Comparison of ENCODE assay signal across 11 cellular contexts in the genomic region with DNA sequence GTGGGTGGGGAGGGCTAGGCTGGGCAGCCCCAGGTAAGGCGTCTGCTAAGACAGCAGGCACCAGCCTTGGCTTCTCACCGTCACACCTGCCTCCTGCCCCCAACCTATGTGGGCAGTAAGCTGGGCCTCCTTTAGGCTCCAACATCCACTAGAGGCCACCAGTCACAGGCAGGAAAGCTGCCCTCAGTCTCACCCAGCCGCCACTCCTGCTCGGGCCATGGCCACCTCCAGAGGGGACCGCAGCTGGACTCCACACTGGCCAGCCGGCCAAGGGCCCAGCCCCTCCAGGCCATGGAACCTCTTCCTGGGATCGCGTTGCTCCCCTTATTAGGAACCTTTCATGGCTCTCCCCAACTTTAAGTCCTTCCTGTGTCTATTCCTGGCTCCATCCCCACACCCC.
DNase-seq lines count a peak whose midpoint lies in the region; ATAC-seq and TF ChIP-seq lines count a peak whose summit lies in the region.
"Had no signal": no experiment of that assay in that cellular context is flagged by ENCODE, and none has a peak within 500 bp of the region (broad histone marks: within the 10 kb centered on the region; RNA-seq: fewer than 3 reads in every experiment).

No MANE protein-coding gene starts in this region.

- TF ChIP-seq POLR2A in sigmoid colon (IDR thresholded peaks at IDR 0.05) = no peak

- H4K20me1 ChIP-seq in OCI-LY7 (ENCODE audit: insufficient read depth, low read length) = no peaks in the 10 kb centered on the region

- in situ Hi-C loops in G401 (cut with HindIII; ENCODE audit: low sequenced_read_pairs) = no loop called here

- ATAC-seq in left ventricle myocardium superior = peak; percentile 13
- no peak for ATAC-seq in GM18519 (IDR thresholded peaks at IDR 0.05; ENCODE audit: low FRiP score, unreplicated experiment)
- ATAC-seq in HG03039 (IDR thresholded peaks at IDR 0.05; ENCODE audit: unreplicated experiment) = no peak

- POLR2A ChIA-PET in OCI-LY7 (lab: Charles Lee) = interaction anchor here (1.5 kb wide), 1 partner anchor 24 kb away, joined by 4 read pairs; no protein-coding TSS in a partner anchor

- peaks cover 0 to 90% (median 85%) of the 10 kb centered on the region in 4 donors for H3K4me1 ChIP-seq in sigmoid colon
- peaks cover 17% of the 10 kb centered on the region for H3K4me1 ChIP-seq in OCI-LY7 (ENCODE audit: insufficient read depth, low read length, poor library complexity, severe bottlenecking)

- H3K4me2 ChIP-seq in OCI-LY7 (ENCODE audit: low read length) = no peak overlapping the region

- DNase-seq in G401 (ENCODE audit: low spot score) (peak; percentile 38), left ventricle myocardium superior (no peak), sigmoid colon (no peak), NCI-H748 treated with DMSO at 0.1 percent for 48 hours (lab: John Stamatoyannopoulos, UW) (no peak), OCI-LY7 (ENCODE audit: low spot score) (no peak)
- DNase-seq: NCI-H1436; stimulated activated naive CD4-positive, alpha-beta T cell treated with Interleukin-2 at 50 U/mL for 16 hours; SW 1271 had no signal

- WGBS in sigmoid colon, 2 donors = 83% methylated on average over 8 of the region's 8 CpGs

- TF ChIP-seq CTCF in VCaP (conservative IDR thresholded peaks at IDR 0.05) (no peak), sigmoid colon (IDR thresholded peaks at IDR 0.05) (no peak), OCI-LY7 (conservative IDR thresholded peaks at IDR 0.05; ENCODE audit: low read length) (no peak)

- H3K27me3 ChIP-seq in sigmoid colon = no peaks in the 10 kb centered on the region

- CTCF ChIA-PET in OCI-LY7 (lab: Charles Lee; ENCODE audit: unreplicated experiment) = interaction anchor here (0.5 kb wide), 1 partner anchor 142 kb away, joined by 3 read pairs; no protein-coding TSS in a partner anchor

- H3K27ac ChIP-seq in VCaP (peak overlapping the region; percentile 91), sigmoid colon (peak overlapping the region; percentile 88 to 95 (median 92)), OCI-LY7 (ENCODE audit: low read depth, low read length, poor library complexity, severe bottlenecking) (no peak overlapping the region)

- no peaks in the 10 kb centered on the region for H3K9me3 ChIP-seq in sigmoid colon
- H3K9me3 ChIP-seq in OCI-LY7 (ENCODE audit: low read length) = no peaks in the 10 kb centered on the region

- no peak overlapping the region for H3K4me3 ChIP-seq in sigmoid colon
- H3K4me3 ChIP-seq in OCI-LY7 (ENCODE audit: low read depth, low read length, poor library complexity, severe bottlenecking) = no peak overlapping the region

- H3K36me3 ChIP-seq in sigmoid colon (no peaks in the 10 kb centered on the region), OCI-LY7 (ENCODE audit: insufficient read depth, low read length) (no peaks in the 10 kb centered on the region)

- no peaks in the 10 kb centered on the region for H3K79me2 ChIP-seq in OCI-LY7 (ENCODE audit: insufficient read depth, low read depth, low read length)

- intact Hi-C loops in left ventricle myocardium superior (cut with micrococcal nuclease) = no loop called here
- intact Hi-C loops in sigmoid colon (cut with DNase I) = loop anchor here (5.0 kb wide), 5 partner anchors 63 to 273 kb away; partner anchors contain the start of genes ACOT11, CYB5RL, MRPL37 and TCEANC2
- intact Hi-C loops in OCI-LY7 (cut with micrococcal nuclease; ENCODE audit: unreplicated experiment) = loop anchor here (5.0 kb wide), 1 partner anchor 72 kb away; the partner anchor contains the start of genes CYB5RL and MRPL37

- no TSS peak for BruUV-seq in OCI-LY7 (replicated peaks; lab: Mats Ljungman, UMichigan)

- H2AFZ ChIP-seq in OCI-LY7 (ENCODE audit: low read length) = no peak overlapping the region

- no peaks in the 10 kb centered on the region for H3K9me2 ChIP-seq in OCI-LY7 (ENCODE audit: insufficient read depth, low read length)

- no peak for TF ChIP-seq EP300 in sigmoid colon (IDR thresholded peaks at IDR 0.05)
